In genomic region chr16:23496826-23497542, GRCh38 we compare ENCODE assay signal across 10 cellular contexts. TPM values are rescaled to one million over a fixed set of nuclear protein-coding genes. Genes with fewer than 3 reads are reported as not detected.
A peak's percentile ranks its signal among the peaks of the same experiment; 100 is the strongest.
DNase-seq lines count a peak whose midpoint lies in the region; ATAC-seq and TF ChIP-seq lines count a peak whose summit lies in the region.
"Had no signal": no experiment of that assay in that cellular context is flagged by ENCODE, and none has a peak within 500 bp of the region (broad histone marks: within the 10 kb centered on the region; RNA-seq: fewer than 3 reads in every experiment).

No MANE protein-coding gene starts in this region.

- no peaks in the 10 kb centered on the region for H3K9me3 Mint-ChIP-seq in activated naive CD4-positive, alpha-beta T cell treated with anti-CD3 and anti-CD28 coated beads, Interleukin-2, amount 10 ng/mL, durations not matched to agents 7 days and 5 days
- no peaks in the 10 kb centered on the region for H3K9me3 Mint-ChIP-seq in type B pancreatic cell

- H3K4me3 Mint-ChIP-seq in activated naive CD4-positive, alpha-beta T cell treated with anti-CD3 and anti-CD28 coated beads, Interleukin-2, amount 10 ng/mL, durations not matched to agents 7 days and 5 days: no peak overlapping the region
- peak overlapping the region; percentile 53 for H3K4me3 Mint-ChIP-seq in type B pancreatic cell

- peaks cover 21 to 62% of the 10 kb centered on the region in 2 donors for H3K4me1 ChIP-seq in left lung

- no peaks in the 10 kb centered on the region for H3K27me3 Mint-ChIP-seq in activated naive CD4-positive, alpha-beta T cell treated with anti-CD3 and anti-CD28 coated beads, Interleukin-2, amount 10 ng/mL, durations not matched to agents 7 days and 5 days
- no peaks in the 10 kb centered on the region for H3K27me3 Mint-ChIP-seq in type B pancreatic cell

- peak overlapping the region; percentile 79 for H3K27ac Mint-ChIP-seq in activated naive CD4-positive, alpha-beta T cell treated with anti-CD3 and anti-CD28 coated beads, Interleukin-2, amount 10 ng/mL, durations not matched to agents 7 days and 5 days
- peak overlapping the region; percentile 79 for H3K27ac Mint-ChIP-seq in type B pancreatic cell

- DNase-seq in activated naive CD4-positive, alpha-beta T cell treated with anti-CD3 and anti-CD28 coated beads, Interleukin-2, amount 10 ng/mL, durations not matched to agents 7 days and 5 days: no peak
- no peak for DNase-seq in activated naive CD4-positive, alpha-beta T cell treated with anti-CD3 and anti-CD28 coated beads, Interleukin-2, amount 50 U/mL, for 16 hours
- DNase-seq in coronary artery (ENCODE audit: low spot score) (no peak), left lung (peak in 1 of 2 donors; percentile 56), type B pancreatic cell (ENCODE audit: extremely low spot score, unreplicated experiment) (no peak), NCI-H82 (lab: John Stamatoyannopoulos, UW) (no peak), iPS-NIHi7 (ENCODE audit: extremely low spot score) (no peak)
- no peak for DNase-seq in activated effector memory CD4-positive, alpha-beta T cell treated with Interleukin-2 at 50 U/mL for 16 hours

- H3K4me3 ChIP-seq in coronary artery: no peak overlapping the region
- H3K4me3 ChIP-seq in left lung: no peak overlapping the region
- H3K4me3 ChIP-seq: dorsolateral prefrontal cortex, SJSA1 had no signal

- TF ChIP-seq CTCF in coronary artery (IDR thresholded peaks at IDR 0.05) (no peak), left lung (IDR thresholded peaks at IDR 0.05) (no peak), type B pancreatic cell (conservative IDR thresholded peaks at IDR 0.05) (no peak)

- intact Hi-C loops in left lung (cut with DNase I): no loop called here

- CTCF ChIA-PET in activated naive CD4-positive, alpha-beta T cell treated with anti-CD3 and anti-CD28 coated beads, Interleukin-2, amount 10 ng/mL, durations not matched to agents 7 days and 5 days (lab: Charles Lee): no interaction called here

- peak; percentile 76 for ATAC-seq in left lung

- H3K27me3 ChIP-seq in left lung: no peaks in the 10 kb centered on the region
- H3K27me3 ChIP-seq: dorsolateral prefrontal cortex, SJSA1 had no signal

- H3K9me3 ChIP-seq in left lung: no peaks in the 10 kb centered on the region
- H3K9me3 ChIP-seq: SJSA1 had no signal

- H3K4me1 Mint-ChIP-seq in activated naive CD4-positive, alpha-beta T cell treated with anti-CD3 and anti-CD28 coated beads, Interleukin-2, amount 10 ng/mL, durations not matched to agents 7 days and 5 days: peaks cover 36% of the 10 kb centered on the region
- H3K4me1 Mint-ChIP-seq in type B pancreatic cell (ENCODE audit: unreplicated experiment): peaks cover 11% of the 10 kb centered on the region

- H3K36me3 Mint-ChIP-seq in activated naive CD4-positive, alpha-beta T cell treated with anti-CD3 and anti-CD28 coated beads, Interleukin-2, amount 10 ng/mL, durations not matched to agents 7 days and 5 days: peaks cover 29% of the 10 kb centered on the region
- H3K36me3 Mint-ChIP-seq in type B pancreatic cell: peaks cover 8% of the 10 kb centered on the region

- H3K36me3 ChIP-seq in left lung: peaks cover 8 to 46% of the 10 kb centered on the region in 2 donors

- peak overlapping the region; percentile 5 to 77 for H3K27ac ChIP-seq in coronary artery
- peak overlapping the region; percentile 78 to 80 for H3K27ac ChIP-seq in left lung
- H3K27ac ChIP-seq: SJSA1 had no signal

RNA-seq across cellular contexts. Expression of gene GGA2, which starts 13.3 kb away (rescaled TPM):
- 100 to 1,000 TPM; 125 to 133 TPM for total RNA-seq in left lung
- 63.3 and 105 TPM in 2 replicates for total RNA-seq in type B pancreatic cell (ENCODE audit: low replicate concordance)

RNA-seq across cellular contexts. Expression of gene COG7, which starts 44.0 kb away (rescaled TPM):
- total RNA-seq in left lung: 10 to 100 TPM; 19.8 to 22.0 TPM
- 24.0 and 29.3 TPM in 2 replicates for total RNA-seq in type B pancreatic cell (ENCODE audit: low replicate concordance)
